Comparison of ENCODE assay signal across 8 cellular contexts in the genomic region with DNA sequence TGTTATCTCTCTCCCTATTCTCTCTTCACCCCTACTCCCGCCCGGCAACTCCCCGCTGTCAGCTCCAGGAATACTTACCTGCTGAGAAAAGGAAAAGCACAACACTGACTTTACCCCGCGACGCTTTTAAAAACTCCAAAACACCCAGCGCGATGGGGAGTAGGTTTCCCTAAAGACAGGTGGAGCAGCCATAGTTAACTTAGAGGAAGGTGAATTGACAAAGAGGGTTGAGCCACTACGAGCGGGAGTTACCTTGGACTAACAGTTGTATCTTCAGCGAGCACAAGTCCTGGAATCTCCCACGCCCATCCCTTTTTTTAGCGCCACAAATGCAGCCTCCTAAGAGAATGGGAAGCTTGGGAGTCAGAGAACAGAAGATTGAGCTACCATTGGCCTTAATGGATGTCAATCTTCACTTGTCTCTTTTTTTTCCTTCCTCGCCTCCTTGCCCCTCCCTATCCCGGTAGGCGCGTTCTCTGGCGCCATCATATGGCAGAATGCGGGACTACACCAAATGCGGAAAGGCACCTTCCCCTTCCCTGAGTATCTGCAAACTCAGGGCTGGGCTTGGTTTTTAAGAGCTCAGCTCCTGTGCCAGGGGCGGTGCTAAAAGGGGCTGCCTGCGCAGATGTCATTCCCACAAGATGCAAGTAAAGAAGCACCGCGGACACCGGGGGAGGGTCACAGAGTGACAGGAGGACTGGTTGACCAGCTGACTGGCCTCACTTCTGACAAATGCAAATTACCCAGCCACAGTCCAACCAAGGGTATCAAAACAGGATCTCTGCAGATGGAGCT. TPM values are rescaled to one million over a fixed set of nuclear protein-coding genes. Genes with fewer than 3 reads are reported as not detected.
A peak's percentile ranks its signal among the peaks of the same experiment; 100 is the strongest.
DNase-seq lines count a peak whose midpoint lies in the region; ATAC-seq and TF ChIP-seq lines count a peak whose summit lies in the region.
"Not testable (repeated sequence)": the region's sequence is repeated elsewhere in the genome, so short reads cannot be mapped to it uniquely, and the experiment has no call there.

No MANE protein-coding gene starts in this region.

- not testable (repeated sequence) for H3K4me1 Mint-ChIP-seq in Calu3 (ENCODE audit: low read depth, unreplicated experiment)

- not testable (repeated sequence) for H3K36me3 Mint-ChIP-seq in Calu3 (ENCODE audit: insufficient read depth, unreplicated experiment)

- DNase-seq in Calu3 = peak; percentile 91
- peak; percentile 87 for DNase-seq in HT1080 (ENCODE audit: low read depth)
- peak; percentile 85 for DNase-seq in NOMO-1 treated with DMSO at 0.1 percent for 48 hours (lab: John Stamatoyannopoulos, UW; ENCODE audit: unreplicated experiment)
- DNase-seq in activated CD8-positive, alpha-beta memory T cell treated with anti-CD3 and anti-CD28 coated beads, Interleukin-2, amount 50 U/mL, for 24 hours (ENCODE audit: extremely low read depth) = peak; percentile 58
- DNase-seq in epithelial cell of esophagus (ENCODE audit: low read depth) = peak; percentile 94
- peak; percentile 83 for DNase-seq in midbrain (lab: John Stamatoyannopoulos, UW)
- peak; percentile 69 for DNase-seq in stimulated activated CD8-positive, alpha-beta memory T cell treated with anti-CD3 and anti-CD28 coated beads, Interleukin-15, amount 100 ng/mL, for 24 hours (ENCODE audit: low read depth)

- intact Hi-C loops in Calu3 (cut with micrococcal nuclease; ENCODE audit: unreplicated experiment) = loop anchor here (2.0 to 10.0 kb wide), 2 partner anchors 204 to 404 kb away; no protein-coding TSS in a partner anchor

- peak; percentile 82 for ATAC-seq in GM21423 (IDR thresholded peaks at IDR 0.05; ENCODE audit: unreplicated experiment)

- CTCF ChIA-PET in Calu3 (lab: Charles Lee) = interaction anchor here (0.6 to 1.9 kb wide), 17 partner anchors 60 to 491 kb away, joined by 3 to 12 read pairs (median 4); partner anchors contain the start of gene DTX4

- H3K4me3 Mint-ChIP-seq in Calu3 (ENCODE audit: low read depth, unreplicated experiment) = peak overlapping the region; percentile 68

- peak overlapping the region; percentile 19 for H3K4me3 ChIP-seq in epithelial cell of esophagus (ENCODE audit: low read length)

- not testable (repeated sequence) for H3K27ac Mint-ChIP-seq in Calu3 (ENCODE audit: unreplicated experiment)

- not testable (repeated sequence) for H3K9me3 Mint-ChIP-seq in Calu3 (ENCODE audit: low read depth, unreplicated experiment)

- BruUV-seq in Calu3 (replicated peaks; lab: Mats Ljungman, UMichigan) = not testable (repeated sequence)

- peaks cover 79% of the 10 kb centered on the region for H3K27me3 Mint-ChIP-seq in Calu3 (ENCODE audit: unreplicated experiment)

- TF ChIP-seq CTCF in Calu3 (IDR thresholded peaks at IDR 0.05; ENCODE audit: unreplicated experiment) (peak; percentile 85), epithelial cell of esophagus (IDR thresholded peaks at IDR 0.05; ENCODE audit: insufficient read depth, low read depth, low read length, missing control alignments) (peak; percentile 91)

RNA-seq across cellular contexts. Expression of gene GLYATL1B, which starts 27.8 kb away (rescaled TPM):
- total RNA-seq in Calu3 (2022) = not detected in 2 replicates
- total RNA-seq in HT1080 (2014; rRNA removed; shearing (Covaris generic)) = not detected in 2 replicates
- polyA plus RNA-seq in HT1080 (2015; cell fraction: cytosol; rRNA removed) = not detected in 2 replicates
- polyA plus RNA-seq in HT1080 (2015; cell fraction: nucleus; rRNA removed) = not detected in 2 replicates

RNA-seq across cellular contexts. Expression of gene FAM111B, which starts 48.7 kb away (rescaled TPM):
- total RNA-seq in Calu3 (2022) = 35.5 and 39.5 TPM in 2 replicates
- 22.5 and 25.4 TPM in 2 replicates for total RNA-seq in HT1080 (2014; rRNA removed; shearing (Covaris generic))
- polyA plus RNA-seq in HT1080 (2015; cell fraction: cytosol; rRNA removed) = 7.0 and 8.6 TPM in 2 replicates
- polyA plus RNA-seq in HT1080 (2015; cell fraction: nucleus; rRNA removed) = 15.8 and 24.3 TPM in 2 replicates

Comparison
In these comparisons a context has a peak if more than half of its experiments do, and no peak if none do; other contexts are left out.
1. Peak in every context shown above with its lines: DNase-seq, ATAC-seq and H3K4me3 ChIP-seq.